In the genomic region with DNA sequence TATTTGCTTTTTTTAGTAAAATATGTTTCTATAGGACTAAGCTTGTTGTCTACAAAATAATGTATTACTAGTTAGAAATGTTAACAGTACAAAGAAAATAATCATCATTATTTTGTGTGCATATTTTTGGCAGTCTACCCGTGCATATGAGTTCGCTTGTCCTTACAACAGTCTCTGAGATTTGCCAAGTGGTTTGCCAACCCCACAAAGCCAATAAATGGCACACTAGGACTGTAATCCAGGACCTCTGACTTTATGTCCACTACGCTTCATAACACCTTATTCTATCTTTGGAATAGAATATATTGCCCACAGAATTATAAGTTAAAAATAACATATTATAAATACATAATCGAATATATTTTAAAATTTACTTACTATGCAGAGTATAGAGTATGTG, we compare ENCODE assay signal across 22 cellular contexts.
"Had no signal": no experiment of that assay in that cellular context is flagged by ENCODE, and none has a peak within 500 bp of the region (broad histone marks: within the 10 kb centered on the region; RNA-seq: fewer than 3 reads in every experiment).

No MANE protein-coding gene starts in this region.

- H3K27me3 ChIP-seq: neural progenitor cell, ovary, right lobe of liver, sigmoid colon, stomach, thyroid gland, tibial nerve, upper lobe of left lung, vagina had no signal

- H2AFZ ChIP-seq: neural progenitor cell had no signal

- H3K27ac ChIP-seq: neural progenitor cell, ovary, prostate gland, right lobe of liver, sigmoid colon, stomach, thoracic aorta, thyroid gland, tibial nerve, upper lobe of left lung, vagina had no signal

- H3K36me3 ChIP-seq: neural progenitor cell, ovary, prostate gland, right lobe of liver, sigmoid colon, stomach, thoracic aorta, thyroid gland, tibial nerve, upper lobe of left lung, vagina had no signal

- H3K4me2 ChIP-seq: neural progenitor cell had no signal

- H3K4me1 ChIP-seq: neural progenitor cell, prostate gland, right lobe of liver, tibial nerve, vagina had no signal

- H3K4me3 ChIP-seq: neural progenitor cell, ovary, prostate gland, right lobe of liver, sigmoid colon, stomach, thoracic aorta, thyroid gland, tibial nerve, upper lobe of left lung, vagina had no signal

- DNase-seq: naive thymus-derived CD4-positive, alpha-beta T cell; natural killer cell; occipital lobe; ovary; right lobe of liver; sigmoid colon; small intestine; stimulated activated CD4-positive, alpha-beta T cell treated with anti-CD3 and anti-CD28 coated beads, Interleukin-15, amount 100 ng/mL, for 24 hours; stimulated activated CD4-positive, alpha-beta T cell treated with anti-CD3 and anti-CD28 coated beads, Interleukin-2, amount 100 ng/mL, for 24 hours; stimulated activated CD4-positive, alpha-beta T cell treated with anti-CD3 and anti-CD28 coated beads, Interleukin-2, amount 100 ng/mL, for 48 hours; stimulated activated CD4-positive, alpha-beta T cell treated with anti-CD3 and anti-CD28 coated beads, Interleukin-4, amount 100 ng/mL, for 24 hours; stimulated activated naive B cell treated with anti-CD40 and anti-IgM and Interleukin-4, amounts not matched to agents 10 μg/mL and 1 μg/mL and 100 μg/mL, for 72 hours; stimulated activated naive CD4-positive, alpha-beta T cell treated with Interleukin-2 at 50 U/mL for 16 hours; stomach had no signal

- H3K9ac ChIP-seq: neural progenitor cell had no signal

- H3K9me3 ChIP-seq: ovary, prostate gland, right lobe of liver, sigmoid colon, stomach, thoracic aorta, thyroid gland, tibial nerve, upper lobe of left lung, vagina had no signal

- ATAC-seq: naive thymus-derived CD4-positive, alpha-beta T cell; natural killer cell; right lobe of liver; stimulated activated effector memory CD8-positive, alpha-beta T cell treated with anti-CD3 and anti-CD28 coated beads, Interleukin-12 subunit alpha, Interleukin-12 subunit beta, amount 100 ng/mL, for 72 hours; stimulated activated naive B cell treated with anti-CD40 and anti-IgM and Interleukin-4, amounts not matched to agents 10 μg/mL and 1 μg/mL and 100 μg/mL, for 72 hours had no signal
